In genomic region chr12:23462546-23462945, GRCh38 we compare ENCODE assay signal across 25 cellular contexts.
"Had no signal": no experiment of that assay in that cellular context is flagged by ENCODE, and none has a peak within 500 bp of the region (broad histone marks: within the 10 kb centered on the region; RNA-seq: fewer than 3 reads in every experiment).

No MANE protein-coding gene starts in this region.

- H3K27me3 ChIP-seq: colonic mucosa, esophagus squamous epithelium, foreskin keratinocyte, gastroesophageal sphincter, heart left ventricle, hepatocyte, left lung had no signal

- H3K4me1 ChIP-seq: colonic mucosa, esophagus squamous epithelium, foreskin keratinocyte, gastroesophageal sphincter, heart left ventricle, left lung, lower lobe of right lung had no signal

- H3K27me3 Mint-ChIP-seq: dendritic cell treated with granulocyte-macrophage colony-stimulating factor and Interleukin-4, amounts not matched to agents 40 ng/mL and 50 ng/mL, for 4 days; effector memory CD8-positive, alpha-beta T cell had no signal

- H3K9me3 ChIP-seq: colonic mucosa, lower lobe of right lung had no signal

- ATAC-seq: effector memory CD8-positive, alpha-beta T cell; esophagus mucosa; foreskin keratinocyte; gastroesophageal sphincter; heart left ventricle; left cardiac atrium; left lung; left ventricle myocardium superior; lower lobe of right lung; mucosa of descending colon had no signal

- H2AFZ ChIP-seq: hepatocyte had no signal

- H3K4me3 Mint-ChIP-seq: dendritic cell treated with granulocyte-macrophage colony-stimulating factor and Interleukin-4, amounts not matched to agents 40 ng/mL and 50 ng/mL, for 4 days; effector memory CD8-positive, alpha-beta T cell; endodermal cell; immature natural killer cell; mesothelial cell of epicardium; naive B cell had no signal

- FAIRE-seq: keratinocyte had no signal

- H3K27ac ChIP-seq: colonic mucosa, epithelial cell of prostate, esophagus squamous epithelium, foreskin keratinocyte, gastroesophageal sphincter, heart left ventricle, hepatocyte, left lung, lower lobe of right lung had no signal

- DNase-seq: colonic mucosa; cortex of kidney; effector CD8-positive, alpha-beta T cell; effector memory CD8-positive, alpha-beta T cell; endodermal cell; erythroblast; esophagus squamous epithelium; foreskin keratinocyte; heart left ventricle; hypothalamus; immature natural killer cell; left cardiac atrium; left lung; left ventricle myocardium superior; lower lobe of right lung; mesenchymal stem cell; mucosa of descending colon; naive B cell had no signal

- H3K36me3 ChIP-seq: colonic mucosa, esophagus squamous epithelium, gastroesophageal sphincter, heart left ventricle, left lung, lower lobe of right lung had no signal

- H3K36me3 Mint-ChIP-seq: immature natural killer cell had no signal

- H3K4me1 Mint-ChIP-seq: endodermal cell, immature natural killer cell, naive B cell had no signal

- H3K79me2 ChIP-seq: hepatocyte had no signal

- H3K4me2 ChIP-seq: hepatocyte had no signal

- H3K27ac Mint-ChIP-seq: dendritic cell treated with granulocyte-macrophage colony-stimulating factor and Interleukin-4, amounts not matched to agents 40 ng/mL and 50 ng/mL, for 4 days; effector memory CD8-positive, alpha-beta T cell; endodermal cell; immature natural killer cell; mesothelial cell of epicardium; naive B cell had no signal

- H3K4me3 ChIP-seq: colonic mucosa, esophagus squamous epithelium, gastroesophageal sphincter, heart left ventricle, hepatocyte, left lung, lower lobe of right lung, mucosa of descending colon had no signal
